ENCODE assay signal across 1 cellular context in the genomic region with DNA sequence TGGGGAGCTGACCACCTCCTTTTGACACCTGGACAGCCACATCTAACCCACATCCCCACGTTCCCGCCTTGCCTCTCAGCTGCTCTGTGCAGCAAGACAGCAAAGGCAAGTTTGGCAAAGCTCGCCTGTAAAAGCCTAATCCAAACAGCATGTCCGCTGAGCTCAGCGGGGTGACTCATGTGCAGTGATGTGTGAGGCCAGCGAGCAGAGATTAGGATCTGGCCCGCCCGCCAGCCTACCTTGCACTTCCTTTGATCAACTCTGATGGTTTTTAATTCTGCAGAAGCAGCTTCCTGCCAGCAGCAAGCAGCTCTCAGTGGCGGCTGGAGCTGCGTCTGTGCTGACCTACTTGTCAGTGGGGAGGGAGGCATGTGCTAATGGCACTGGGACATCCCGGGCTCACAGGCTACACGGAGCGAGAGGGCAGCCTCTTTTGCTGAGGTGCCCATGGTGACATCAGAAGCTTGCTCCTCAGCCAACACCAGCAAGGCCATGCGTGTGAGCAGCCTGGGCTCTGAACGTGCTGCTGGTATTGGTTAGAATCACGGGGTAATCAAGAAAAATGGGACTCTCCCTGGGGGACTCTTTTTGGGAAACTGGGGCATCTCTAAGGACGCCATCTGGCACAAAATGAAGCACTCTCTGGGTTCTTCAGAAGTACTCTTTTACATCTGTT.
TF ChIP-seq lines count a peak whose summit lies in the region.

No MANE protein-coding gene starts in this region.

TF ChIP-seq in WTC11, 78 proteins besides CTCF, POLR2A, EP300 and RAD21 (continued from another document and continues in another):
- no peak for TF ChIP-seq MXD4 (CRISPR knock-in tag; IDR thresholded peaks at IDR 0.05; ENCODE audit: borderline replicate concordance)
- TF ChIP-seq ZNF263 (CRISPR knock-in tag; IDR thresholded peaks at IDR 0.05; ENCODE audit: low read depth): no peak
- TF ChIP-seq SP1 (CRISPR knock-in tag; conservative IDR thresholded peaks at IDR 0.05): no peak
- TF ChIP-seq, protein P1, sequence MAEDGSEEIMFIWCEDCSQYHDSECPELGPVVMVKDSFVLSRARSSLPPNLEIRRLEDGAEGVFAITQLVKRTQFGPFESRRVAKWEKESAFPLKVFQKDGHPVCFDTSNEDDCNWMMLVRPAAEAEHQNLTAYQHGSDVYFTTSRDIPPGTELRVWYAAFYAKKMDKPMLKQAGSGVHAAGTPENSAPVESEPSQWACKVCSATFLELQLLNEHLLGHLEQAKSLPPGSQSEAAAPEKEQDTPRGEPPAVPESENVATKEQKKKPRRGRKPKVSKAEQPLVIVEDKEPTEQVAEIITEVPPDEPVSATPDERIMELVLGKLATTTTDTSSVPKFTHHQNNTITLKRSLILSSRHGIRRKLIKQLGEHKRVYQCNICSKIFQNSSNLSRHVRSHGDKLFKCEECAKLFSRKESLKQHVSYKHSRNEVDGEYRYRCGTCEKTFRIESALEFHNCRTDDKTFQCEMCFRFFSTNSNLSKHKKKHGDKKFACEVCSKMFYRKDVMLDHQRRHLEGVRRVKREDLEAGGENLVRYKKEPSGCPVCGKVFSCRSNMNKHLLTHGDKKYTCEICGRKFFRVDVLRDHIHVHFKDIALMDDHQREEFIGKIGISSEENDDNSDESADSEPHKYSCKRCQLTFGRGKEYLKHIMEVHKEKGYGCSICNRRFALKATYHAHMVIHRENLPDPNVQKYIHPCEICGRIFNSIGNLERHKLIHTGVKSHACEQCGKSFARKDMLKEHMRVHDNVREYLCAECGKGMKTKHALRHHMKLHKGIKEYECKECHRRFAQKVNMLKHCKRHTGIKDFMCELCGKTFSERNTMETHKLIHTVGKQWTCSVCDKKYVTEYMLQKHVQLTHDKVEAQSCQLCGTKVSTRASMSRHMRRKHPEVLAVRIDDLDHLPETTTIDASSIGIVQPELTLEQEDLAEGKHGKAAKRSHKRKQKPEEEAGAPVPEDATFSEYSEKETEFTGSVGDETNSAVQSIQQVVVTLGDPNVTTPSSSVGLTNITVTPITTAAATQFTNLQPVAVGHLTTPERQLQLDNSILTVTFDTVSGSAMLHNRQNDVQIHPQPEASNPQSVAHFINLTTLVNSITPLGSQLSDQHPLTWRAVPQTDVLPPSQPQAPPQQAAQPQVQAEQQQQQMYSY (CRISPR knock-in tag; IDR thresholded peaks at IDR 0.05): no peak
- no peak for TF ChIP-seq CBFB (CRISPR knock-in tag; IDR thresholded peaks at IDR 0.05; ENCODE audit: low read depth)
- peak; percentile 90 for TF ChIP-seq GABPB1 (CRISPR knock-in tag; IDR thresholded peaks at IDR 0.05)
- TF ChIP-seq RELA (CRISPR knock-in tag; IDR thresholded peaks at IDR 0.05; ENCODE audit: borderline replicate concordance): peak; percentile 61; the same call in 1 of the 2 replicates
- TF ChIP-seq ELF4 (CRISPR knock-in tag; IDR thresholded peaks at IDR 0.05; ENCODE audit: low read depth): no peak
- no peak for TF ChIP-seq NR2C2 (CRISPR knock-in tag; IDR thresholded peaks at IDR 0.05)
- TF ChIP-seq, protein P2, sequence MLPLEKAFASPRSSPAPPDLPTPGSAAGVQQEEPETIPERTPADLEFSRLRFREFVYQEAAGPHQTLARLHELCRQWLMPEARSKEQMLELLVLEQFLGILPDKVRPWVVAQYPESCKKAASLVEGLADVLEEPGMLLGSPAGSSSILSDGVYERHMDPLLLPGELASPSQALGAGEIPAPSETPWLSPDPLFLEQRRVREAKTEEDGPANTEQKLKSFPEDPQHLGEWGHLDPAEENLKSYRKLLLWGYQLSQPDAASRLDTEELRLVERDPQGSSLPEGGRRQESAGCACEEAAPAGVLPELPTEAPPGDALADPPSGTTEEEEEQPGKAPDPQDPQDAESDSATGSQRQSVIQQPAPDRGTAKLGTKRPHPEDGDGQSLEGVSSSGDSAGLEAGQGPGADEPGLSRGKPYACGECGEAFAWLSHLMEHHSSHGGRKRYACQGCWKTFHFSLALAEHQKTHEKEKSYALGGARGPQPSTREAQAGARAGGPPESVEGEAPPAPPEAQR (CRISPR knock-in tag; IDR thresholded peaks at IDR 0.05): no peak
- TF ChIP-seq, protein P3, sequence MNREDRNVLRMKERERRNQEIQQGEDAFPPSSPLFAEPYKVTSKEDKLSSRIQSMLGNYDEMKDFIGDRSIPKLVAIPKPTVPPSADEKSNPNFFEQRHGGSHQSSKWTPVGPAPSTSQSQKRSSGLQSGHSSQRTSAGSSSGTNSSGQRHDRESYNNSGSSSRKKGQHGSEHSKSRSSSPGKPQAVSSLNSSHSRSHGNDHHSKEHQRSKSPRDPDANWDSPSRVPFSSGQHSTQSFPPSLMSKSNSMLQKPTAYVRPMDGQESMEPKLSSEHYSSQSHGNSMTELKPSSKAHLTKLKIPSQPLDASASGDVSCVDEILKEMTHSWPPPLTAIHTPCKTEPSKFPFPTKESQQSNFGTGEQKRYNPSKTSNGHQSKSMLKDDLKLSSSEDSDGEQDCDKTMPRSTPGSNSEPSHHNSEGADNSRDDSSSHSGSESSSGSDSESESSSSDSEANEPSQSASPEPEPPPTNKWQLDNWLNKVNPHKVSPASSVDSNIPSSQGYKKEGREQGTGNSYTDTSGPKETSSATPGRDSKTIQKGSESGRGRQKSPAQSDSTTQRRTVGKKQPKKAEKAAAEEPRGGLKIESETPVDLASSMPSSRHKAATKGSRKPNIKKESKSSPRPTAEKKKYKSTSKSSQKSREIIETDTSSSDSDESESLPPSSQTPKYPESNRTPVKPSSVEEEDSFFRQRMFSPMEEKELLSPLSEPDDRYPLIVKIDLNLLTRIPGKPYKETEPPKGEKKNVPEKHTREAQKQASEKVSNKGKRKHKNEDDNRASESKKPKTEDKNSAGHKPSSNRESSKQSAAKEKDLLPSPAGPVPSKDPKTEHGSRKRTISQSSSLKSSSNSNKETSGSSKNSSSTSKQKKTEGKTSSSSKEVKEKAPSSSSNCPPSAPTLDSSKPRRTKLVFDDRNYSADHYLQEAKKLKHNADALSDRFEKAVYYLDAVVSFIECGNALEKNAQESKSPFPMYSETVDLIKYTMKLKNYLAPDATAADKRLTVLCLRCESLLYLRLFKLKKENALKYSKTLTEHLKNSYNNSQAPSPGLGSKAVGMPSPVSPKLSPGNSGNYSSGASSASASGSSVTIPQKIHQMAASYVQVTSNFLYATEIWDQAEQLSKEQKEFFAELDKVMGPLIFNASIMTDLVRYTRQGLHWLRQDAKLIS (CRISPR knock-in tag; IDR thresholded peaks at IDR 0.05; ENCODE audit: borderline replicate concordance): no peak
- no peak for TF ChIP-seq OVOL2 (CRISPR knock-in tag; IDR thresholded peaks at IDR 0.05; ENCODE audit: borderline replicate concordance)
- TF ChIP-seq ZNF396 (CRISPR knock-in tag; IDR thresholded peaks at IDR 0.05; ENCODE audit: borderline replicate concordance): no peak
- TF ChIP-seq, protein P4, sequence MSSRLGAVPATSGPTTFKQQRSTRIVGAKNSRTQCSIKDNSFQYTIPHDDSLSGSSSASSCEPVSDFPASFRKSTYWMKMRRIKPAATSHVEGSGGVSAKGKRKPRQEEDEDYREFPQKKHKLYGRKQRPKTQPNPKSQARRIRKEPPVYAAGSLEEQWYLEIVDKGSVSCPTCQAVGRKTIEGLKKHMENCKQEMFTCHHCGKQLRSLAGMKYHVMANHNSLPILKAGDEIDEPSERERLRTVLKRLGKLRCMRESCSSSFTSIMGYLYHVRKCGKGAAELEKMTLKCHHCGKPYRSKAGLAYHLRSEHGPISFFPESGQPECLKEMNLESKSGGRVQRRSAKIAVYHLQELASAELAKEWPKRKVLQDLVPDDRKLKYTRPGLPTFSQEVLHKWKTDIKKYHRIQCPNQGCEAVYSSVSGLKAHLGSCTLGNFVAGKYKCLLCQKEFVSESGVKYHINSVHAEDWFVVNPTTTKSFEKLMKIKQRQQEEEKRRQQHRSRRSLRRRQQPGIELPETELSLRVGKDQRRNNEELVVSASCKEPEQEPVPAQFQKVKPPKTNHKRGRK (CRISPR knock-in tag; IDR thresholded peaks at IDR 0.05; ENCODE audit: borderline replicate concordance): no peak
- TF ChIP-seq, protein P5, sequence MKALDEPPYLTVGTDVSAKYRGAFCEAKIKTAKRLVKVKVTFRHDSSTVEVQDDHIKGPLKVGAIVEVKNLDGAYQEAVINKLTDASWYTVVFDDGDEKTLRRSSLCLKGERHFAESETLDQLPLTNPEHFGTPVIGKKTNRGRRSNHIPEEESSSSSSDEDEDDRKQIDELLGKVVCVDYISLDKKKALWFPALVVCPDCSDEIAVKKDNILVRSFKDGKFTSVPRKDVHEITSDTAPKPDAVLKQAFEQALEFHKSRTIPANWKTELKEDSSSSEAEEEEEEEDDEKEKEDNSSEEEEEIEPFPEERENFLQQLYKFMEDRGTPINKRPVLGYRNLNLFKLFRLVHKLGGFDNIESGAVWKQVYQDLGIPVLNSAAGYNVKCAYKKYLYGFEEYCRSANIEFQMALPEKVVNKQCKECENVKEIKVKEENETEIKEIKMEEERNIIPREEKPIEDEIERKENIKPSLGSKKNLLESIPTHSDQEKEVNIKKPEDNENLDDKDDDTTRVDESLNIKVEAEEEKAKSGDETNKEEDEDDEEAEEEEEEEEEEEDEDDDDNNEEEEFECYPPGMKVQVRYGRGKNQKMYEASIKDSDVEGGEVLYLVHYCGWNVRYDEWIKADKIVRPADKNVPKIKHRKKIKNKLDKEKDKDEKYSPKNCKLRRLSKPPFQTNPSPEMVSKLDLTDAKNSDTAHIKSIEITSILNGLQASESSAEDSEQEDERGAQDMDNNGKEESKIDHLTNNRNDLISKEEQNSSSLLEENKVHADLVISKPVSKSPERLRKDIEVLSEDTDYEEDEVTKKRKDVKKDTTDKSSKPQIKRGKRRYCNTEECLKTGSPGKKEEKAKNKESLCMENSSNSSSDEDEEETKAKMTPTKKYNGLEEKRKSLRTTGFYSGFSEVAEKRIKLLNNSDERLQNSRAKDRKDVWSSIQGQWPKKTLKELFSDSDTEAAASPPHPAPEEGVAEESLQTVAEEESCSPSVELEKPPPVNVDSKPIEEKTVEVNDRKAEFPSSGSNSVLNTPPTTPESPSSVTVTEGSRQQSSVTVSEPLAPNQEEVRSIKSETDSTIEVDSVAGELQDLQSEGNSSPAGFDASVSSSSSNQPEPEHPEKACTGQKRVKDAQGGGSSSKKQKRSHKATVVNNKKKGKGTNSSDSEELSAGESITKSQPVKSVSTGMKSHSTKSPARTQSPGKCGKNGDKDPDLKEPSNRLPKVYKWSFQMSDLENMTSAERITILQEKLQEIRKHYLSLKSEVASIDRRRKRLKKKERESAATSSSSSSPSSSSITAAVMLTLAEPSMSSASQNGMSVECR (CRISPR knock-in tag; IDR thresholded peaks at IDR 0.05; ENCODE audit: borderline replicate concordance): no peak
- TF ChIP-seq, protein P6, sequence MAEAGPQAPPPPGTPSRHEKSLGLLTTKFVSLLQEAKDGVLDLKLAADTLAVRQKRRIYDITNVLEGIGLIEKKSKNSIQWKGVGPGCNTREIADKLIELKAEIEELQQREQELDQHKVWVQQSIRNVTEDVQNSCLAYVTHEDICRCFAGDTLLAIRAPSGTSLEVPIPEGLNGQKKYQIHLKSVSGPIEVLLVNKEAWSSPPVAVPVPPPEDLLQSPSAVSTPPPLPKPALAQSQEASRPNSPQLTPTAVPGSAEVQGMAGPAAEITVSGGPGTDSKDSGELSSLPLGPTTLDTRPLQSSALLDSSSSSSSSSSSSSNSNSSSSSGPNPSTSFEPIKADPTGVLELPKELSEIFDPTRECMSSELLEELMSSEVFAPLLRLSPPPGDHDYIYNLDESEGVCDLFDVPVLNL (CRISPR knock-in tag; IDR thresholded peaks at IDR 0.05; ENCODE audit: borderline replicate concordance, low read depth): no peak
- TF ChIP-seq, protein P7, sequence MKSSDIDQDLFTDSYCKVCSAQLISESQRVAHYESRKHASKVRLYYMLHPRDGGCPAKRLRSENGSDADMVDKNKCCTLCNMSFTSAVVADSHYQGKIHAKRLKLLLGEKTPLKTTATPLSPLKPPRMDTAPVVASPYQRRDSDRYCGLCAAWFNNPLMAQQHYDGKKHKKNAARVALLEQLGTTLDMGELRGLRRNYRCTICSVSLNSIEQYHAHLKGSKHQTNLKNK (CRISPR knock-in tag; IDR thresholded peaks at IDR 0.05): no peak
- TF ChIP-seq, protein P8, sequence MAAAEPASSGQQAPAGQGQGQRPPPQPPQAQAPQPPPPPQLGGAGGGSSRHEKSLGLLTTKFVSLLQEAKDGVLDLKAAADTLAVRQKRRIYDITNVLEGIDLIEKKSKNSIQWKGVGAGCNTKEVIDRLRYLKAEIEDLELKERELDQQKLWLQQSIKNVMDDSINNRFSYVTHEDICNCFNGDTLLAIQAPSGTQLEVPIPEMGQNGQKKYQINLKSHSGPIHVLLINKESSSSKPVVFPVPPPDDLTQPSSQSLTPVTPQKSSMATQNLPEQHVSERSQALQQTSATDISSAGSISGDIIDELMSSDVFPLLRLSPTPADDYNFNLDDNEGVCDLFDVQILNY (CRISPR knock-in tag; IDR thresholded peaks at IDR 0.05): 0 out of 2 replicates have a peak, but pooled peaks have one; percentile 22
- TF ChIP-seq, protein P9, sequence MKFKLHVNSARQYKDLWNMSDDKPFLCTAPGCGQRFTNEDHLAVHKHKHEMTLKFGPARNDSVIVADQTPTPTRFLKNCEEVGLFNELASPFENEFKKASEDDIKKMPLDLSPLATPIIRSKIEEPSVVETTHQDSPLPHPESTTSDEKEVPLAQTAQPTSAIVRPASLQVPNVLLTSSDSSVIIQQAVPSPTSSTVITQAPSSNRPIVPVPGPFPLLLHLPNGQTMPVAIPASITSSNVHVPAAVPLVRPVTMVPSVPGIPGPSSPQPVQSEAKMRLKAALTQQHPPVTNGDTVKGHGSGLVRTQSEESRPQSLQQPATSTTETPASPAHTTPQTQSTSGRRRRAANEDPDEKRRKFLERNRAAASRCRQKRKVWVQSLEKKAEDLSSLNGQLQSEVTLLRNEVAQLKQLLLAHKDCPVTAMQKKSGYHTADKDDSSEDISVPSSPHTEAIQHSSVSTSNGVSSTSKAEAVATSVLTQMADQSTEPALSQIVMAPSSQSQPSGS (CRISPR knock-in tag; IDR thresholded peaks at IDR 0.05; ENCODE audit: borderline replicate concordance, low read depth): no peak
- TF ChIP-seq PRRX2 (CRISPR knock-in tag; IDR thresholded peaks at IDR 0.05): no peak
- no peak for TF ChIP-seq MYBL2 (CRISPR knock-in tag; IDR thresholded peaks at IDR 0.05)
- no peak for TF ChIP-seq GRHL2 (CRISPR knock-in tag; IDR thresholded peaks at IDR 0.05; ENCODE audit: insufficient replicate concordance, severe bottlenecking)
- no peak for TF ChIP-seq ZBTB21 (CRISPR knock-in tag; IDR thresholded peaks at IDR 0.05; ENCODE audit: borderline replicate concordance)
- no peak for TF ChIP-seq SMAD3 (CRISPR knock-in tag; IDR thresholded peaks at IDR 0.05; ENCODE audit: borderline replicate concordance)
- no peak for TF ChIP-seq IRF2 (CRISPR knock-in tag; IDR thresholded peaks at IDR 0.05; ENCODE audit: borderline replicate concordance, low read depth)
- TF ChIP-seq, protein P10, sequence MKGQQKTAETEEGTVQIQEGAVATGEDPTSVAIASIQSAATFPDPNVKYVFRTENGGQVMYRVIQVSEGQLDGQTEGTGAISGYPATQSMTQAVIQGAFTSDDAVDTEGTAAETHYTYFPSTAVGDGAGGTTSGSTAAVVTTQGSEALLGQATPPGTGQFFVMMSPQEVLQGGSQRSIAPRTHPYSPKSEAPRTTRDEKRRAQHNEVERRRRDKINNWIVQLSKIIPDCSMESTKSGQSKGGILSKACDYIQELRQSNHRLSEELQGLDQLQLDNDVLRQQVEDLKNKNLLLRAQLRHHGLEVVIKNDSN (CRISPR knock-in tag; IDR thresholded peaks at IDR 0.05): no peak
- TF ChIP-seq NFE2L1 (CRISPR knock-in tag; IDR thresholded peaks at IDR 0.05): 0 out of 2 replicates have a peak, but pooled peaks have one; percentile 12
- TF ChIP-seq, protein P11, sequence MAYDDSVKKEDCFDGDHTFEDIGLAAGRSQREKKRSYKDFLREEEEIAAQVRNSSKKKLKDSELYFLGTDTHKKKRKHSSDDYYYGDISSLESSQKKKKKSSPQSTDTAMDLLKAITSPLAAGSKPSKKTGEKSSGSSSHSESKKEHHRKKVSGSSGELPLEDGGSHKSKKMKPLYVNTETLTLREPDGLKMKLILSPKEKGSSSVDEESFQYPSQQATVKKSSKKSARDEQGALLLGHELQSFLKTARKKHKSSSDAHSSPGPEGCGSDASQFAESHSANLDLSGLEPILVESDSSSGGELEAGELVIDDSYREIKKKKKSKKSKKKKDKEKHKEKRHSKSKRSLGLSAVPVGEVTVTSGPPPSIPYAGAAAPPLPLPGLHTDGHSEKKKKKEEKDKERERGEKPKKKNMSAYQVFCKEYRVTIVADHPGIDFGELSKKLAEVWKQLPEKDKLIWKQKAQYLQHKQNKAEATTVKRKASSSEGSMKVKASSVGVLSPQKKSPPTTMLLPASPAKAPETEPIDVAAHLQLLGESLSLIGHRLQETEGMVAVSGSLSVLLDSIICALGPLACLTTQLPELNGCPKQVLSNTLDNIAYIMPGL (CRISPR knock-in tag; IDR thresholded peaks at IDR 0.05): no peak
